In genomic region chr14:59482471-59483331, GRCh38 we compare ENCODE assay signal across 8 cellular contexts. TPM values are rescaled to one million over a fixed set of nuclear protein-coding genes. Genes with fewer than 3 reads are reported as not detected.
A peak's percentile ranks its signal among the peaks of the same experiment; 100 is the strongest.
DNase-seq lines count a peak whose midpoint lies in the region; ATAC-seq and TF ChIP-seq lines count a peak whose summit lies in the region.

No MANE protein-coding gene starts in this region.

- no peaks in the 10 kb centered on the region for H3K27me3 Mint-ChIP-seq in WTC11 (ENCODE audit: low read depth)

- H3K36me3 ChIP-seq in psoas muscle (ENCODE audit: insufficient read depth in 1 of 2, low read depth in 1 of 2) = peaks cover 3 to 18% of the 10 kb centered on the region in 2 donors

- intact Hi-C loops in psoas muscle (cut with DNase I) = no loop called here

- no peak for TF ChIP-seq CTCF in C4-2B (conservative IDR thresholded peaks at IDR 0.05)
- no peak for TF ChIP-seq CTCF in WTC11 (IDR thresholded peaks at IDR 0.05)
- TF ChIP-seq CTCF in psoas muscle (IDR thresholded peaks at IDR 0.05) = no peak

- CTCF ChIA-PET in WTC11 (lab: Charles Lee) = interaction anchor here (0.5 to 3.4 kb wide), 4 partner anchors 25 to 608 kb away, joined by 3 to 36 read pairs (median 16); partner anchors contain the start of gene CCDC175

- no peaks in the 10 kb centered on the region for H3K9me3 ChIP-seq in psoas muscle

- H3K27ac ChIP-seq in C4-2B (peak overlapping the region; percentile 96), psoas muscle (peak overlapping the region; percentile 92)

- H3K4me1 Mint-ChIP-seq in WTC11 = peaks cover 19% of the 10 kb centered on the region

- H3K4me3 Mint-ChIP-seq in WTC11 = peak overlapping the region; percentile 83

- H3K4me1 ChIP-seq in psoas muscle = peaks cover 49% of the 10 kb centered on the region

- ATAC-seq in WTC11 (no peak), psoas muscle (peak in 1 of 4 donors; percentile 34), HG03342 (IDR thresholded peaks at IDR 0.05; ENCODE audit: unreplicated experiment) (no peak)

- POLR2A ChIA-PET in WTC11 (lab: Charles Lee) = interaction anchor here (1.1 to 1.7 kb wide), 2 partner anchors 18 to 293 kb away, joined by 3 to 8 read pairs; partner anchors contain the start of gene DAAM1

- H3K27ac Mint-ChIP-seq in WTC11 = no peak overlapping the region

- WGBS in psoas muscle, 3 donors = 35 to 60% (median 36%) methylated on average over 6 of the region's 6 CpGs

- H3K4me3 ChIP-seq in psoas muscle = peak overlapping the region; percentile 93

- peak; percentile 66 for DNase-seq in HK-2 (ENCODE audit: unreplicated experiment)
- no peak for DNase-seq in WTC11 (ENCODE audit: low spot score)
- DNase-seq in foreskin melanocyte = peak; percentile 60
- no peak for DNase-seq in psoas muscle
- no peak for DNase-seq in iPS-NIHi7 (ENCODE audit: extremely low spot score)
- DNase-seq in NK-92 (lab: John Stamatoyannopoulos, UW; ENCODE audit: unreplicated experiment) = no peak

- no peaks in the 10 kb centered on the region for H3K9me3 Mint-ChIP-seq in WTC11

- H3K27me3 ChIP-seq in psoas muscle (ENCODE audit: insufficient read depth in 3 of 3, low read length in 2 of 3) = no peaks in the 10 kb centered on the region

- peaks cover 7% of the 10 kb centered on the region for H3K36me3 Mint-ChIP-seq in WTC11

TF ChIP-seq in WTC11, 78 proteins besides CTCF, POLR2A, EP300 and RAD21:
- TF ChIP-seq GABPB1 (CRISPR knock-in tag; IDR thresholded peaks at IDR 0.05) = no peak
- TF ChIP-seq PRRX2 (CRISPR knock-in tag; IDR thresholded peaks at IDR 0.05) = no peak

RNA-seq across cellular contexts. Expression of gene L3HYPDH, which starts 1.5 kb away (rescaled TPM):
- 14.3 to 17.5 TPM (median 16.6 TPM) in 3 replicates for total RNA-seq in WTC11 (2021)
- total RNA-seq in psoas muscle = 10 to 100 TPM; 10.9 to 20.4 (median 11.8) TPM
- 10 to 100 TPM in 2 of 3 donors, 1 to 10 TPM in 1; 5.7 to 23.7 (median 14.5) TPM for polyA plus RNA-seq in psoas muscle

RNA-seq across cellular contexts. Expression of gene JKAMP, which starts 1.6 kb away (rescaled TPM):
- total RNA-seq in WTC11 (2021) = 29.1 to 33.2 TPM (median 31.7 TPM) in 3 replicates
- total RNA-seq in psoas muscle = 10 to 100 TPM; 11.6 to 26.2 (median 16.0) TPM
- 10 to 100 TPM; 19.4 to 38.5 (median 37.3) TPM for polyA plus RNA-seq in psoas muscle

RNA-seq across cellular contexts. Expression of gene GPR135, which starts 17.5 kb away (rescaled TPM):
- total RNA-seq in WTC11 (2021) (1.6 to 1.7 TPM (median 1.7 TPM) in 3 replicates), psoas muscle (1 to 10 TPM; 1.7 to 2.7 (median 1.8) TPM)
- 1 to 10 TPM in 2 of 3 donors, under 1 TPM in 1; 0.84 to 1.6 (median 1.3) TPM for polyA plus RNA-seq in psoas muscle

Comparison
In these comparisons a context has a peak if more than half of its experiments do, and no peak if none do; other contexts are left out.
1. DNase-seq: peak in HK-2 (single experiment) and foreskin melanocyte (single experiment); none in WTC11 (single experiment), psoas muscle (0 of 2), iPS-NIHi7 (single experiment) and NK-92 (single experiment).